In genomic region chr13:49443327-49443688, GRCh38 we compare ENCODE assay signal across 8 cellular contexts. TPM values are rescaled to one million over a fixed set of nuclear protein-coding genes. Genes with fewer than 3 reads are reported as not detected.
DNase-seq lines count a peak whose midpoint lies in the region; ATAC-seq, FAIRE-seq and TF ChIP-seq lines count a peak whose summit lies in the region.

No MANE protein-coding gene starts in this region.

- peak; percentile 79 for FAIRE-seq in GM19239 (lab: Jason Lieb, UNC)
- FAIRE-seq in endothelial cell of umbilical vein (lab: Jason Lieb, UNC), result no peak

- peak overlapping the region; percentile 86 for H2AFZ ChIP-seq in endothelial cell of umbilical vein (ENCODE audit: low read depth, low read length)

- TF ChIP-seq POLR2A in endothelial cell of umbilical vein (IDR thresholded peaks at IDR 0.05; ENCODE audit: low read depth, low read length), result no peak

- H3K27ac ChIP-seq in endothelial cell of umbilical vein (ENCODE audit: insufficient read depth, low read depth, low read length), result peak overlapping the region; percentile 73
- peak overlapping the region; percentile 95 for H3K27ac ChIP-seq in muscle layer of duodenum (ENCODE audit: low read length)

- H3K4me1 ChIP-seq in endothelial cell of umbilical vein (ENCODE audit: control insufficient read depth, extremely low read depth, insufficient read depth, low read length) (peaks cover 20% of the 10 kb centered on the region), muscle layer of duodenum (ENCODE audit: control insufficient read depth in 1 of 2, insufficient read depth in 2 of 2, low read length in 2 of 2) (peaks cover 6 to 8% of the 10 kb centered on the region in 2 donors)

- H3K9me1 ChIP-seq in endothelial cell of umbilical vein (replicated peaks; ENCODE audit: control insufficient read depth, extremely low read depth, insufficient read depth, low read length), result no peaks in the 10 kb centered on the region

- TSS peak; percentile 67 for BruUV-seq in endothelial cell of umbilical vein (replicated peaks; lab: Mats Ljungman, UMichigan)

- CTCF ChIA-PET in endothelial cell of umbilical vein (lab: Charles Lee), result interaction anchor here (0.9 to 1.8 kb wide), 9 partner anchors 11 to 350 kb away, joined by 3 to 9 read pairs (median 4); partner anchors contain the start of gene PHF11

- peak overlapping the region; percentile 81 for H3K4me2 ChIP-seq in endothelial cell of umbilical vein (ENCODE audit: insufficient read depth, low read length)

- dilution Hi-C loops in endothelial cell of umbilical vein (cut with MboI; ENCODE audit: extremely low pct_ligation_motif_present, low sequenced_read_pairs), result no loop called here

- POLR2A ChIA-PET in endothelial cell of umbilical vein (lab: Charles Lee), result interaction anchor here (0.7 kb wide), 2 partner anchors 41 to 227 kb away, joined by 6 to 11 read pairs; no protein-coding TSS in a partner anchor

- H3K4me3 ChIP-seq in endothelial cell of umbilical vein (replicated peaks in 1 of 3; ENCODE audit: insufficient read depth in 1 of 3, low read depth in 1 of 3, low read length in 3 of 3), result peak overlapping the region; percentile 43 to 73 (median 66)
- H3K4me3 ChIP-seq in muscle layer of duodenum (ENCODE audit: low read depth in 1 of 2, low read length in 2 of 2), result peak overlapping the region; percentile 81 to 97

- no peaks in the 10 kb centered on the region for H4K20me1 ChIP-seq in endothelial cell of umbilical vein (replicated peaks; ENCODE audit: control insufficient read depth, extremely low read depth, insufficient read depth, low read length)

- intact Hi-C loops in endothelial cell of umbilical vein (cut with micrococcal nuclease), result loop anchor here (5.0 kb wide), 1 partner anchor 349 kb away; the partner anchor contains the start of gene KPNA3

- ATAC-seq in GM18498 (IDR thresholded peaks at IDR 0.05; ENCODE audit: unreplicated experiment), result no peak
- ATAC-seq in GM21381 (IDR thresholded peaks at IDR 0.05; ENCODE audit: unreplicated experiment), result no peak
- ATAC-seq in activated CD4-positive, CD25-positive, alpha-beta regulatory T cell treated with anti-CD3 and anti-CD28 coated beads, Interleukin-2, amount 50 U/mL, for 24 hours, result no peak

- no peaks in the 10 kb centered on the region for H3K9me3 ChIP-seq in endothelial cell of umbilical vein (replicated peaks; ENCODE audit: control insufficient read depth, insufficient read depth, low read length)
- H3K9me3 ChIP-seq in muscle layer of duodenum (ENCODE audit: control insufficient read depth in 1 of 2, low read length in 2 of 2), result no peaks in the 10 kb centered on the region

- no peak for TF ChIP-seq CTCF in endothelial cell of umbilical vein (IDR thresholded peaks at IDR 0.05; ENCODE audit: extremely low read depth in 1 of 2, insufficient read depth in 1 of 2, low read depth in 1 of 2, low read length in 2 of 2)

- peak; percentile 22 for DNase-seq in AG20443 (ENCODE audit: low spot score)
- DNase-seq in GM19239 (ENCODE audit: insufficient read length, low spot score), result no peak
- DNase-seq in SIG-M5 treated with dmso at 0.1 percent for 504 hours (lab: John Stamatoyannopoulos, UW; ENCODE audit: unreplicated experiment), result peak; percentile 60
- DNase-seq in endothelial cell of umbilical vein (ENCODE audit: low read depth, low spot score), result peak; percentile 54

- H3K36me3 ChIP-seq in endothelial cell of umbilical vein (ENCODE audit: control insufficient read depth in 2 of 2, extremely low read depth in 1 of 2, insufficient read depth in 2 of 2, low read length in 2 of 2) (no peaks in the 10 kb centered on the region), muscle layer of duodenum (ENCODE audit: control insufficient read depth in 1 of 2, insufficient read depth in 2 of 2, low read length in 2 of 2) (no peaks in the 10 kb centered on the region)

- H3K79me2 ChIP-seq in endothelial cell of umbilical vein (ENCODE audit: control insufficient read depth, insufficient read depth, low read length), result no peaks in the 10 kb centered on the region

- peak overlapping the region; percentile 73 for H3K9ac ChIP-seq in endothelial cell of umbilical vein (replicated peaks; ENCODE audit: extremely low read depth, insufficient read depth, low read length)

- no peaks in the 10 kb centered on the region for H3K27me3 ChIP-seq in endothelial cell of umbilical vein (ENCODE audit: control insufficient read depth in 2 of 2, insufficient read depth in 2 of 2, low read length in 2 of 2)
- H3K27me3 ChIP-seq in muscle layer of duodenum (ENCODE audit: low read depth, low read length), result no peaks in the 10 kb centered on the region

TF ChIP-seq in endothelial cell of umbilical vein, 7 proteins besides CTCF, POLR2A, EP300 and RAD21:
- no peak for TF ChIP-seq POLR2AphosphoS5 (IDR thresholded peaks at IDR 0.05; ENCODE audit: insufficient read depth, low read depth, low read length)
- TF ChIP-seq MAX (IDR thresholded peaks at IDR 0.05; ENCODE audit: insufficient read depth, insufficient read length), result no peak
- no peak for TF ChIP-seq FOS (IDR thresholded peaks at IDR 0.05; ENCODE audit: borderline replicate concordance, insufficient read depth, low read length)
TF ChIP-seq in endothelial cell of umbilical vein: peak in this region for 0.

RNA-seq across cellular contexts. Expression of gene CAB39L, which starts 0.6 kb away (rescaled TPM):
- total RNA-seq in endothelial cell of umbilical vein, result 5.8 and 7.2 TPM in 2 replicates
- polyA plus RNA-seq in endothelial cell of umbilical vein, result 2.1 and 3.1 TPM in 2 replicates
- polyA plus RNA-seq in endothelial cell of umbilical vein (2011; cell fraction: cytosol; rRNA removed), result 3.0 and 3.5 TPM in 2 replicates
- polyA plus RNA-seq in endothelial cell of umbilical vein (2011; cell fraction: nucleus; rRNA removed), result 3.0 and 4.0 TPM in 2 replicates
- 4.9 and 8.1 TPM in 2 replicates for polyA plus RNA-seq in endothelial cell of umbilical vein (2012)
- polyA minus RNA-seq in endothelial cell of umbilical vein, result 5.2 and 6.2 TPM in 2 replicates
- 1.1 TPM for polyA minus RNA-seq in endothelial cell of umbilical vein (2011; cell fraction: cytosol; rRNA and poly(A)+ RNA removed)
- 2.4 and 4.5 TPM in 2 replicates for polyA minus RNA-seq in endothelial cell of umbilical vein (2011; cell fraction: nucleus; rRNA and poly(A)+ RNA removed)

RNA-seq across cellular contexts. Expression of gene SETDB2, which starts 0.8 kb away (rescaled TPM):
- total RNA-seq in endothelial cell of umbilical vein, result 5.4 and 5.6 TPM in 2 replicates
- polyA plus RNA-seq in endothelial cell of umbilical vein, result 0.86 and 1.5 TPM in 2 replicates
- 2.0 TPM in 2 replicates for polyA plus RNA-seq in endothelial cell of umbilical vein (2011; cell fraction: cytosol; rRNA removed)
- 5.1 and 6.1 TPM in 2 replicates for polyA plus RNA-seq in endothelial cell of umbilical vein (2011; cell fraction: nucleus; rRNA removed)
- polyA plus RNA-seq in endothelial cell of umbilical vein (2012), result 4.0 and 4.3 TPM in 2 replicates
- 1.8 and 2.0 TPM in 2 replicates for polyA minus RNA-seq in endothelial cell of umbilical vein
- 2.3 TPM for polyA minus RNA-seq in endothelial cell of umbilical vein (2011; cell fraction: cytosol; rRNA and poly(A)+ RNA removed)
- polyA minus RNA-seq in endothelial cell of umbilical vein (2011; cell fraction: nucleus; rRNA and poly(A)+ RNA removed), result 5.0 and 5.8 TPM in 2 replicates

RNA-seq across cellular contexts. Expression of gene PHF11, which starts 52.4 kb away (rescaled TPM):
- total RNA-seq in endothelial cell of umbilical vein, result 28.2 and 32.4 TPM in 2 replicates
- polyA plus RNA-seq in endothelial cell of umbilical vein, result 12.9 and 14.5 TPM in 2 replicates
- polyA plus RNA-seq in endothelial cell of umbilical vein (2011; cell fraction: cytosol; rRNA removed), result 11.6 and 11.8 TPM in 2 replicates
- polyA plus RNA-seq in endothelial cell of umbilical vein (2011; cell fraction: nucleus; rRNA removed), result 53.5 and 53.8 TPM in 2 replicates
- polyA plus RNA-seq in endothelial cell of umbilical vein (2012), result 12.7 and 18.0 TPM in 2 replicates
- 12.4 and 16.3 TPM in 2 replicates for polyA minus RNA-seq in endothelial cell of umbilical vein
- 4.2 TPM for polyA minus RNA-seq in endothelial cell of umbilical vein (2011; cell fraction: cytosol; rRNA and poly(A)+ RNA removed)
- polyA minus RNA-seq in endothelial cell of umbilical vein (2011; cell fraction: nucleus; rRNA and poly(A)+ RNA removed), result 10.1 and 24.7 TPM in 2 replicates
